In genomic region chr6:111478749-111479148, GRCh38 we compare ENCODE assay signal across 8 cellular contexts. TPM values are rescaled to one million over a fixed set of nuclear protein-coding genes. Genes with fewer than 3 reads are reported as not detected.
DNase-seq lines count a peak whose midpoint lies in the region; ATAC-seq and TF ChIP-seq lines count a peak whose summit lies in the region.

No MANE protein-coding gene starts in this region.

- H3K9me3 ChIP-seq in HCT116 (ENCODE audit: control insufficient read depth in 1 of 2, insufficient read depth in 1 of 2, low read depth in 1 of 2, low read length in 2 of 2) = no peaks in the 10 kb centered on the region

- TF ChIP-seq RAD21 in HCT116 (IDR thresholded peaks at IDR 0.05; ENCODE audit: low read depth) = peak; percentile 71

- H3K4me2 ChIP-seq in HCT116 (ENCODE audit: low read length) = peak overlapping the region; percentile 44

- no peaks in the 10 kb centered on the region for H3K36me3 ChIP-seq in HCT116 (ENCODE audit: control insufficient read depth in 1 of 2, insufficient read depth in 2 of 2, low read length in 2 of 2)

- peaks cover 4% of the 10 kb centered on the region; the same call in 1 of the 2 replicates for H4K20me1 ChIP-seq in HCT116 (ENCODE audit: insufficient read depth)

- no peak overlapping the region; the same call in 1 of the 2 replicates for H3K27ac ChIP-seq in HCT116 (ENCODE audit: low read depth, low read length)

- no peak for TF ChIP-seq POLR2A in HCT116 (IDR thresholded peaks at IDR 0.05; ENCODE audit: borderline replicate concordance, extremely low read depth, insufficient read depth, insufficient read length)

- no peaks in the 10 kb centered on the region for H3K9me2 ChIP-seq in HCT116 (ENCODE audit: insufficient read depth)

- intact Hi-C loops in HCT116 (cut with micrococcal nuclease) = loop anchor here (2.0 to 10.0 kb wide), 2 partner anchors 114 to 220 kb away; a partner anchor contains a TSS

- no peak overlapping the region for H2AFZ ChIP-seq in HCT116 (ENCODE audit: low read depth, low read length, poor library complexity, severe bottlenecking)

- H3K4me3 ChIP-seq in HCT116 (replicated peaks in 1 of 2; ENCODE audit: low read depth in 1 of 2, low read length in 2 of 2) = no peak overlapping the region

- peaks cover 44% of the 10 kb centered on the region for H3K4me1 Mint-ChIP-seq in nephron

- DNase-seq in DMS53 (lab: John Stamatoyannopoulos, UW) (peak; percentile 25), DMS53 treated with DMSO at 0.1 percent for 48 hours (lab: John Stamatoyannopoulos, UW; ENCODE audit: unreplicated experiment) (no peak), HCT116 (ENCODE audit: low read depth, low spot score) (peak; percentile 35), NCI-H82 (lab: John Stamatoyannopoulos, UW) (peak; percentile 66), dermis blood vessel endothelial cell (peak; percentile 72), DMS153 (lab: John Stamatoyannopoulos, UW) (no peak)

- ATAC-seq in HCT116 = no peak
- no peak for ATAC-seq in HG02840 (IDR thresholded peaks at IDR 0.05; ENCODE audit: low FRiP score, unreplicated experiment)

- H3K4me3 Mint-ChIP-seq in nephron = peak overlapping the region; percentile 31 to 33 (median 32)

- RAD21 ChIA-PET in HCT116 (lab: Charles Lee; ENCODE audit: low non-redundant PET in 1 of 2, low total read pairs in 2 of 2, uncharacterized antibody in 2 of 2, unreplicated experiment in 2 of 2) = interaction anchor here (0.6 to 1.5 kb wide), 3 partner anchors 136 to 220 kb away, joined by 3 to 4 read pairs (median 3); a partner anchor contains a TSS

- no peaks in the 10 kb centered on the region for H3K27me3 ChIP-seq in HCT116 (ENCODE audit: insufficient read depth, low read length)

- no peaks in the 10 kb centered on the region for H3K9me3 Mint-ChIP-seq in nephron

- peak overlapping the region; percentile 32 for H3K9ac ChIP-seq in HCT116 (ENCODE audit: low read length)

- POLR2A ChIA-PET in HCT116 (lab: Charles Lee) = interaction anchor here (0.9 kb wide), 1 partner anchor 127 kb away, joined by 3 read pairs; the partner anchor contains the start of gene TRAF3IP2

- peak; percentile 15 to 57 (median 35); a peak in 3 of 6 replicates for TF ChIP-seq CTCF in HCT116 (IDR thresholded peaks at IDR 0.05 in 2 of 3, conservative IDR thresholded peaks at IDR 0.05 in 1 of 3; ENCODE audit: borderline replicate concordance in 1 of 3, insufficient read depth in 1 of 3, low read depth in 2 of 3, low read length in 2 of 3)
- TF ChIP-seq CTCF in nephron (IDR thresholded peaks at IDR 0.05; ENCODE audit: unreplicated experiment in 3 of 3) = peak; percentile 36 to 51 (median 38)

- H3K79me2 ChIP-seq in HCT116 (ENCODE audit: insufficient read depth, low read length) = peaks cover 85% of the 10 kb centered on the region

- H3K4me1 ChIP-seq in HCT116 (ENCODE audit: control insufficient read depth in 1 of 2, insufficient read depth in 2 of 2, low read length in 2 of 2) = peaks cover 30 to 40% of the 10 kb centered on the region in 2 experiments

- H3K36me3 Mint-ChIP-seq in nephron (ENCODE audit: low read depth) = no peaks in the 10 kb centered on the region

- H3K27me3 Mint-ChIP-seq in nephron (ENCODE audit: low read depth) = no peaks in the 10 kb centered on the region

- BruUV-seq in HCT116 (replicated peaks; lab: Mats Ljungman, UMichigan) = no TSS peak

- CTCF ChIA-PET in HCT116 (lab: Charles Lee) = interaction anchor here (0.5 to 2.5 kb wide), 8 partner anchors 103 to 467 kb away, joined by 3 to 23 read pairs (median 4); a partner anchor contains a TSS

- peak overlapping the region; percentile 6 to 64 (median 42) for H3K27ac Mint-ChIP-seq in nephron

TF ChIP-seq in HCT116, 20 proteins besides CTCF, POLR2A, EP300 and RAD21:
- TF ChIP-seq, protein P1, sequence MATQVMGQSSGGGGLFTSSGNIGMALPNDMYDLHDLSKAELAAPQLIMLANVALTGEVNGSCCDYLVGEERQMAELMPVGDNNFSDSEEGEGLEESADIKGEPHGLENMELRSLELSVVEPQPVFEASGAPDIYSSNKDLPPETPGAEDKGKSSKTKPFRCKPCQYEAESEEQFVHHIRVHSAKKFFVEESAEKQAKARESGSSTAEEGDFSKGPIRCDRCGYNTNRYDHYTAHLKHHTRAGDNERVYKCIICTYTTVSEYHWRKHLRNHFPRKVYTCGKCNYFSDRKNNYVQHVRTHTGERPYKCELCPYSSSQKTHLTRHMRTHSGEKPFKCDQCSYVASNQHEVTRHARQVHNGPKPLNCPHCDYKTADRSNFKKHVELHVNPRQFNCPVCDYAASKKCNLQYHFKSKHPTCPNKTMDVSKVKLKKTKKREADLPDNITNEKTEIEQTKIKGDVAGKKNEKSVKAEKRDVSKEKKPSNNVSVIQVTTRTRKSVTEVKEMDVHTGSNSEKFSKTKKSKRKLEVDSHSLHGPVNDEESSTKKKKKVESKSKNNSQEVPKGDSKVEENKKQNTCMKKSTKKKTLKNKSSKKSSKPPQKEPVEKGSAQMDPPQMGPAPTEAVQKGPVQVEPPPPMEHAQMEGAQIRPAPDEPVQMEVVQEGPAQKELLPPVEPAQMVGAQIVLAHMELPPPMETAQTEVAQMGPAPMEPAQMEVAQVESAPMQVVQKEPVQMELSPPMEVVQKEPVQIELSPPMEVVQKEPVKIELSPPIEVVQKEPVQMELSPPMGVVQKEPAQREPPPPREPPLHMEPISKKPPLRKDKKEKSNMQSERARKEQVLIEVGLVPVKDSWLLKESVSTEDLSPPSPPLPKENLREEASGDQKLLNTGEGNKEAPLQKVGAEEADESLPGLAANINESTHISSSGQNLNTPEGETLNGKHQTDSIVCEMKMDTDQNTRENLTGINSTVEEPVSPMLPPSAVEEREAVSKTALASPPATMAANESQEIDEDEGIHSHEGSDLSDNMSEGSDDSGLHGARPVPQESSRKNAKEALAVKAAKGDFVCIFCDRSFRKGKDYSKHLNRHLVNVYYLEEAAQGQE (IDR thresholded peaks at IDR 0.05; ENCODE audit: low read depth) = no peak
- TF ChIP-seq POLR2AphosphoS5 (IDR thresholded peaks at IDR 0.05; ENCODE audit: low read depth, low read length) (no peak), SP1 (IDR thresholded peaks at IDR 0.05; ENCODE audit: low read depth) (no peak), TCF7L2 (IDR thresholded peaks at IDR 0.05; ENCODE audit: borderline replicate concordance, extremely low read depth, insufficient read depth, insufficient read length) (no peak), EZH2 (IDR thresholded peaks at IDR 0.05) (no peak), ELF1 (IDR thresholded peaks at IDR 0.05; ENCODE audit: borderline replicate concordance, low read depth) (no peak), ZNF274 (IDR thresholded peaks at IDR 0.05; ENCODE audit: low read depth, low read length) (no peak), SIN3A (IDR thresholded peaks at IDR 0.05; ENCODE audit: low read depth) (no peak), YY1 (IDR thresholded peaks at IDR 0.05; ENCODE audit: extremely low read depth, insufficient replicate concordance, low read depth, low read length) (no peak), EGR1 (IDR thresholded peaks at IDR 0.05; ENCODE audit: low read depth) (no peak)
- TF ChIP-seq, protein P2, sequence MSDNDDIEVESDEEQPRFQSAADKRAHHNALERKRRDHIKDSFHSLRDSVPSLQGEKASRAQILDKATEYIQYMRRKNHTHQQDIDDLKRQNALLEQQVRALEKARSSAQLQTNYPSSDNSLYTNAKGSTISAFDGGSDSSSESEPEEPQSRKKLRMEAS (IDR thresholded peaks at IDR 0.05) = no peak

RNA-seq across cellular contexts. Expression of gene REV3L, which starts 4.3 kb away (rescaled TPM):
- total RNA-seq in HCT116 (2021; ENCODE audit: unreplicated experiment) (12.8 TPM), dermis blood vessel endothelial cell (39.5 and 61.2 TPM in 2 replicates)
- 2.6 and 4.1 TPM in 2 replicates for polyA plus RNA-seq in HCT116 (2012)

Comparison
In these comparisons a context has a peak if more than half of its experiments do, and no peak if none do; other contexts are left out.
1. DNase-seq: peak in DMS53 (single experiment), HCT116 (single experiment), NCI-H82 (single experiment) and dermis blood vessel endothelial cell (single experiment); none in DMS53 treated with DMSO at 0.1 percent for 48 hours (single experiment) and DMS153 (single experiment).